In the genomic region with DNA sequence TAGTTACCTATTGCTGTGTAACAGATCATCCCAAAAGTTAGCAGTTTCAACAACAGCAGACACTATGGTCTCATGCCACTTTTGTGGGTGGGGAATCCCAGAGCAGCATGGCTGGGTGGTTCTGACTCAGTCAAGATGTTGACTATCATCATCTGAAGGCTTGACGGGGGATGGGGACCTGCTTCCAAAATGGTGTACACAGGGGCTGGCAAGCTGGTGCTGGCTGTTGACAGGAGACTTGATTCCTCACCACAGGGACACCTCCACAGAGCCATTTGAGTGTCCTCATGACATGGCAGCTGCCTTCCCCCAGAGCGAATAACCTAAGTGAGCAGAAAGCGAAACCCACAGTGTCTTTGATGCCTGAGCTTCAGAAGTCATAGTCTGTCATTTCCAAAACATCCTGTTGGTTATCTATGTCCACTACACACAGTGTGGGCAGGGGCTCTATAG, we compare ENCODE assay signal across 14 cellular contexts. TPM values are rescaled to one million over a fixed set of nuclear protein-coding genes. Genes with fewer than 3 reads are reported as not detected.
DNase-seq lines count a peak whose midpoint lies in the region; ATAC-seq and TF ChIP-seq lines count a peak whose summit lies in the region.
"Had no signal": no experiment of that assay in that cellular context is flagged by ENCODE, and none has a peak within 500 bp of the region (broad histone marks: within the 10 kb centered on the region; RNA-seq: fewer than 3 reads in every experiment).

No MANE protein-coding gene starts in this region.

- peak; percentile 12 for DNase-seq in mammary epithelial cell
- no peak for DNase-seq in breast epithelium (ENCODE audit: low spot score in 2 of 2)
- DNase-seq in activated CD4-positive, alpha-beta T cell treated with anti-CD3 and anti-CD28 coated beads for 48 hours, result peak; percentile 88
- DNase-seq in naive thymus-derived CD4-positive, alpha-beta T cell, result peak in 5 of 9 donors; percentile 22 to 63 (median 27)
- DNase-seq in esophagus muscularis mucosa (ENCODE audit: extremely low spot score), result no peak
- no peak for DNase-seq in coronary artery (ENCODE audit: low spot score)
- no peak for DNase-seq in putamen (ENCODE audit: low spot score)
- DNase-seq: NCI-H345, psoas muscle, stomach had no signal

- H3K4me1 ChIP-seq in mammary epithelial cell (ENCODE audit: insufficient read depth, low read length) (no peaks in the 10 kb centered on the region), breast epithelium (no peaks in the 10 kb centered on the region), esophagus muscularis mucosa (no peaks in the 10 kb centered on the region)
- peaks cover 0 to 17% of the 10 kb centered on the region in 2 donors for H3K4me1 ChIP-seq in naive thymus-derived CD4-positive, alpha-beta T cell (ENCODE audit: control insufficient read depth in 2 of 2, insufficient read depth in 2 of 2, low read length in 2 of 2)
- H3K4me1 ChIP-seq: psoas muscle, stomach had no signal

- dilution Hi-C loops in mammary epithelial cell (cut with HindIII; ENCODE audit: low sequenced_read_pairs), result no loop called here

- peak overlapping the region in 7 of 9 donors; percentile 39 to 94 (median 81) for H3K27ac Mint-ChIP-seq in naive thymus-derived CD4-positive, alpha-beta T cell

- H4K20me1 ChIP-seq in mammary epithelial cell (ENCODE audit: insufficient read depth, low read length), result no peaks in the 10 kb centered on the region

- peak; percentile 29 for ATAC-seq in naive thymus-derived CD4-positive, alpha-beta T cell
- no peak for ATAC-seq in HG03135 (IDR thresholded peaks at IDR 0.05; ENCODE audit: unreplicated experiment)
- ATAC-seq: K562, psoas muscle had no signal

- H3K79me2 ChIP-seq in mammary epithelial cell (ENCODE audit: insufficient read depth, low read length), result no peaks in the 10 kb centered on the region

- CTCF ChIA-PET in mammary epithelial cell (lab: Charles Lee; ENCODE audit: low non-redundant PET), result no interaction called here
- CTCF ChIA-PET in naive thymus-derived CD4-positive, alpha-beta T cell (lab: Charles Lee), result no interaction called here

- 97% methylated on average over 3 of the region's 3 CpGs for WGBS in mammary epithelial cell (ENCODE audit: low coverage, missing lambda C conversion rate)
- WGBS in esophagus muscularis mucosa, result 95% methylated on average over 3 of the region's 3 CpGs

- in situ Hi-C loops in mammary epithelial cell (cut with MboI; ENCODE audit: low sequenced_read_pairs in 2 of 2), result loop anchor here in 1 of 2 donors (25.0 kb wide), 1 partner anchor 140 kb away; no protein-coding TSS in a partner anchor

- no peak overlapping the region for H3K9ac ChIP-seq in mammary epithelial cell (ENCODE audit: insufficient read depth, low read length)

- H3K36me3 ChIP-seq in mammary epithelial cell (ENCODE audit: insufficient read depth, low read length) (no peaks in the 10 kb centered on the region), breast epithelium (no peaks in the 10 kb centered on the region), esophagus muscularis mucosa (no peaks in the 10 kb centered on the region)
- no peaks in the 10 kb centered on the region for H3K36me3 ChIP-seq in naive thymus-derived CD4-positive, alpha-beta T cell (ENCODE audit: control insufficient read depth in 2 of 3, insufficient read depth in 3 of 3, low read length in 3 of 3)
- H3K36me3 ChIP-seq: stomach had no signal

- intact Hi-C loops in mammary epithelial cell (cut with micrococcal nuclease) (no loop called here), breast epithelium (cut with DNase I; ENCODE audit: low total_unique reads) (no loop called here), esophagus muscularis mucosa (cut with DNase I) (no loop called here)
- intact Hi-C loops in naive thymus-derived CD4-positive, alpha-beta T cell (cut with micrococcal nuclease), result loop anchor here (1.0 to 5.0 kb wide), 2 partner anchors 21 to 40 kb away; no protein-coding TSS in a partner anchor

- H3K27me3 ChIP-seq in mammary epithelial cell (ENCODE audit: insufficient read depth, low read length) (no peaks in the 10 kb centered on the region), breast epithelium (no peaks in the 10 kb centered on the region), esophagus muscularis mucosa (peaks cover 0 to 10% (median 0%) of the 10 kb centered on the region in 4 donors)
- no peaks in the 10 kb centered on the region for H3K27me3 ChIP-seq in naive thymus-derived CD4-positive, alpha-beta T cell (ENCODE audit: control insufficient read depth in 2 of 2, insufficient read depth in 2 of 2, low read length in 2 of 2)

- peaks cover 9 to 49% (median 19%) of the 10 kb centered on the region in 5 donors for H3K36me3 Mint-ChIP-seq in naive thymus-derived CD4-positive, alpha-beta T cell

- H3K4me3 Mint-ChIP-seq in naive thymus-derived CD4-positive, alpha-beta T cell, result peak overlapping the region in 6 of 10 donors; percentile 4 to 82 (median 34)

- H2AFZ ChIP-seq in mammary epithelial cell (ENCODE audit: low read depth, low read length), result no peak overlapping the region

- no peak for TF ChIP-seq CTCF in mammary epithelial cell (conservative IDR thresholded peaks at IDR 0.05 in 1 of 2, IDR thresholded peaks at IDR 0.05 in 1 of 2; ENCODE audit: extremely low read depth in 1 of 2, insufficient read depth in 1 of 2, low read depth in 1 of 2, low read length in 2 of 2)
- TF ChIP-seq CTCF in breast epithelium (IDR thresholded peaks at IDR 0.05), result no peak
- TF ChIP-seq CTCF in esophagus muscularis mucosa (IDR thresholded peaks at IDR 0.05), result no peak
- no peak for TF ChIP-seq CTCF in coronary artery (IDR thresholded peaks at IDR 0.05)

- POLR2A ChIA-PET in naive thymus-derived CD4-positive, alpha-beta T cell (lab: Charles Lee), result interaction anchor here (0.7 kb wide), 1 partner anchor 446 kb away, joined by 4 read pairs; no protein-coding TSS in a partner anchor

- no peak overlapping the region for H3K27ac ChIP-seq in mammary epithelial cell (ENCODE audit: insufficient read depth, low read depth, low read length)
- H3K27ac ChIP-seq in breast epithelium, result no peak overlapping the region
- peak overlapping the region; percentile 4 for H3K27ac ChIP-seq in naive thymus-derived CD4-positive, alpha-beta T cell (ENCODE audit: low read depth, low read length)
- H3K27ac ChIP-seq in esophagus muscularis mucosa (replicated peaks in 1 of 4), result no peak overlapping the region
- H3K27ac ChIP-seq in coronary artery, result no peak overlapping the region
- H3K27ac ChIP-seq: psoas muscle, SK-N-MC, stomach had no signal

- H3K4me1 Mint-ChIP-seq in naive thymus-derived CD4-positive, alpha-beta T cell, result peaks cover 17 to 45% (median 36%) of the 10 kb centered on the region in 7 donors

- H3K9me3 ChIP-seq in mammary epithelial cell (replicated peaks; ENCODE audit: insufficient read depth, low read length) (no peaks in the 10 kb centered on the region), breast epithelium (no peaks in the 10 kb centered on the region), esophagus muscularis mucosa (no peaks in the 10 kb centered on the region)
- H3K9me3 ChIP-seq in naive thymus-derived CD4-positive, alpha-beta T cell (ENCODE audit: control insufficient read depth in 2 of 3, low read length in 3 of 3), result peaks cover 0 to 20% (median 0%) of the 10 kb centered on the region in 3 experiments
- H3K9me3 ChIP-seq: psoas muscle, stomach had no signal

- peaks cover 0 to 8% (median 3%) of the 10 kb centered on the region in 5 donors for H3K27me3 Mint-ChIP-seq in naive thymus-derived CD4-positive, alpha-beta T cell

- no peak for TF ChIP-seq EP300 in esophagus muscularis mucosa (IDR thresholded peaks at IDR 0.05)

- peaks cover 10 to 48% (median 27%) of the 10 kb centered on the region in 11 donors for H3K9me3 Mint-ChIP-seq in naive thymus-derived CD4-positive, alpha-beta T cell

- TF ChIP-seq POLR2A in breast epithelium (IDR thresholded peaks at IDR 0.05), result no peak
- no peak for TF ChIP-seq POLR2A in esophagus muscularis mucosa (IDR thresholded peaks at IDR 0.05; ENCODE audit: low read depth)

- BruUV-seq in mammary epithelial cell (replicated peaks; lab: Mats Ljungman, UMichigan), result no TSS peak

- H3K4me3 ChIP-seq in mammary epithelial cell (replicated peaks in 1 of 3; ENCODE audit: insufficient read depth in 1 of 3, low read depth in 2 of 3, low read length in 3 of 3) (no peak overlapping the region), breast epithelium (no peak overlapping the region), esophagus muscularis mucosa (no peak overlapping the region), coronary artery (no peak overlapping the region)
- H3K4me3 ChIP-seq in naive thymus-derived CD4-positive, alpha-beta T cell (ENCODE audit: low read length), result no peak overlapping the region
- H3K4me3 ChIP-seq: K562, psoas muscle, SK-N-MC, stomach had no signal

- H3K4me2 ChIP-seq in mammary epithelial cell (ENCODE audit: insufficient read depth, low read depth, low read length), result no peak overlapping the region

RNA-seq across cellular contexts. Expression of a gene that starts 19.1 kb away (rescaled TPM):
- not detected for total RNA-seq in mammary epithelial cell
- not detected for polyA plus RNA-seq in mammary epithelial cell
- polyA minus RNA-seq in mammary epithelial cell, result not detected
- total RNA-seq in breast epithelium, result not detected
- not detected for total RNA-seq in naive thymus-derived CD4-positive, alpha-beta T cell
- polyA plus RNA-seq in naive thymus-derived CD4-positive, alpha-beta T cell, result not detected
- not detected for total RNA-seq in esophagus muscularis mucosa
- total RNA-seq: dermis microvascular lymphatic vessel endothelial cell, K562, psoas muscle, stomach had no signal
- polyA plus RNA-seq: K562, psoas muscle, stomach had no signal

RNA-seq across cellular contexts. Expression of a gene that starts 45.4 kb away (rescaled TPM):
- not detected for total RNA-seq in mammary epithelial cell
- polyA plus RNA-seq in mammary epithelial cell, result 0.10 TPM
- not detected for polyA minus RNA-seq in mammary epithelial cell
- total RNA-seq in breast epithelium, result 10 to 100 TPM in 1 of 3 donors, 1 to 10 TPM in 2; 6.0 to 14.4 (median 6.6) TPM
- total RNA-seq in naive thymus-derived CD4-positive, alpha-beta T cell, result 10 to 100 TPM in 2 of 5 experiments, under 1 TPM in 1, not detected in 2; 0.30 to 70.9 (median 14.0) TPM
- not detected for polyA plus RNA-seq in naive thymus-derived CD4-positive, alpha-beta T cell
- total RNA-seq in esophagus muscularis mucosa, result 10 to 100 TPM in 3 of 4 donors, 1 to 10 TPM in 1; 10.0 to 16.9 (median 13.4) TPM

Comparison
In these comparisons a context has a peak if more than half of its experiments do, and no peak if none do; other contexts are left out.
1. DNase-seq: peak in mammary epithelial cell (single experiment), activated CD4-positive, alpha-beta T cell treated with anti-CD3 and anti-CD28 coated beads for 48 hours (single experiment) and naive thymus-derived CD4-positive, alpha-beta T cell (5 of 9); none in breast epithelium (0 of 2), esophagus muscularis mucosa (single experiment), coronary artery (single experiment) and putamen (single experiment).
2. intact Hi-C loops: an anchor here in naive thymus-derived CD4-positive, alpha-beta T cell (1.0 to 5.0 kb wide); none called in mammary epithelial cell, breast epithelium and esophagus muscularis mucosa.